In genomic region chr11:71787014-71787823, GRCh38 we compare ENCODE assay signal across 1 cellular context.
A peak's percentile ranks its signal among the peaks of the same experiment; 100 is the strongest.
TF ChIP-seq lines count a peak whose summit lies in the region.

No MANE protein-coding gene starts in this region.

TF ChIP-seq in HepG2, 621 proteins besides CTCF, POLR2A, EP300 and RAD21 (continued from another document and continues in another):
- TF ChIP-seq, protein P1, sequence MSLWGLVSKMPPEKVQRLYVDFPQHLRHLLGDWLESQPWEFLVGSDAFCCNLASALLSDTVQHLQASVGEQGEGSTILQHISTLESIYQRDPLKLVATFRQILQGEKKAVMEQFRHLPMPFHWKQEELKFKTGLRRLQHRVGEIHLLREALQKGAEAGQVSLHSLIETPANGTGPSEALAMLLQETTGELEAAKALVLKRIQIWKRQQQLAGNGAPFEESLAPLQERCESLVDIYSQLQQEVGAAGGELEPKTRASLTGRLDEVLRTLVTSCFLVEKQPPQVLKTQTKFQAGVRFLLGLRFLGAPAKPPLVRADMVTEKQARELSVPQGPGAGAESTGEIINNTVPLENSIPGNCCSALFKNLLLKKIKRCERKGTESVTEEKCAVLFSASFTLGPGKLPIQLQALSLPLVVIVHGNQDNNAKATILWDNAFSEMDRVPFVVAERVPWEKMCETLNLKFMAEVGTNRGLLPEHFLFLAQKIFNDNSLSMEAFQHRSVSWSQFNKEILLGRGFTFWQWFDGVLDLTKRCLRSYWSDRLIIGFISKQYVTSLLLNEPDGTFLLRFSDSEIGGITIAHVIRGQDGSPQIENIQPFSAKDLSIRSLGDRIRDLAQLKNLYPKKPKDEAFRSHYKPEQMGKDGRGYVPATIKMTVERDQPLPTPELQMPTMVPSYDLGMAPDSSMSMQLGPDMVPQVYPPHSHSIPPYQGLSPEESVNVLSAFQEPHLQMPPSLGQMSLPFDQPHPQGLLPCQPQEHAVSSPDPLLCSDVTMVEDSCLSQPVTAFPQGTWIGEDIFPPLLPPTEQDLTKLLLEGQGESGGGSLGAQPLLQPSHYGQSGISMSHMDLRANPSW (CRISPR knock-in tag; IDR thresholded peaks at IDR 0.05; ENCODE audit: borderline replicate concordance) = no peak
- TF ChIP-seq ZNF607 (CRISPR knock-in tag; IDR thresholded peaks at IDR 0.05; ENCODE audit: borderline replicate concordance) = no peak
- TF ChIP-seq MTF1 (CRISPR knock-in tag; IDR thresholded peaks at IDR 0.05) = no peak
- no peak for TF ChIP-seq NFKBIZ (CRISPR knock-in tag; IDR thresholded peaks at IDR 0.05)
- no peak for TF ChIP-seq ZNF280B (CRISPR knock-in tag; IDR thresholded peaks at IDR 0.05; ENCODE audit: borderline replicate concordance)
- TF ChIP-seq HMG20B (CRISPR knock-in tag; conservative IDR thresholded peaks at IDR 0.05) = no peak
- TF ChIP-seq ZNF780A (CRISPR knock-in tag; IDR thresholded peaks at IDR 0.05) = no peak
- no peak for TF ChIP-seq HNF1A (IDR thresholded peaks at IDR 0.05; ENCODE audit: low read depth)
- TF ChIP-seq HNF1A (CRISPR knock-in tag; IDR thresholded peaks at IDR 0.05; ENCODE audit: borderline replicate concordance) = no peak
- TF ChIP-seq ZNF430 (CRISPR knock-in tag; IDR thresholded peaks at IDR 0.05) = no peak
- TF ChIP-seq DMAP1 (CRISPR knock-in tag; IDR thresholded peaks at IDR 0.05) = peak; percentile 45; the same call in 1 of the 2 replicates
- no peak for TF ChIP-seq NCOA1 (CRISPR knock-in tag; IDR thresholded peaks at IDR 0.05)
- TF ChIP-seq REPIN1 (CRISPR knock-in tag; IDR thresholded peaks at IDR 0.05; ENCODE audit: borderline replicate concordance, low read depth) = no peak
- no peak for TF ChIP-seq ZNF33B (CRISPR knock-in tag; IDR thresholded peaks at IDR 0.05)
- TF ChIP-seq TBX2 (CRISPR knock-in tag; IDR thresholded peaks at IDR 0.05; ENCODE audit: borderline replicate concordance) = no peak
- no peak for TF ChIP-seq ZNF713 (CRISPR knock-in tag; IDR thresholded peaks at IDR 0.05)
- TF ChIP-seq ZNF547 (CRISPR knock-in tag; IDR thresholded peaks at IDR 0.05) = no peak
- TF ChIP-seq, protein P2, sequence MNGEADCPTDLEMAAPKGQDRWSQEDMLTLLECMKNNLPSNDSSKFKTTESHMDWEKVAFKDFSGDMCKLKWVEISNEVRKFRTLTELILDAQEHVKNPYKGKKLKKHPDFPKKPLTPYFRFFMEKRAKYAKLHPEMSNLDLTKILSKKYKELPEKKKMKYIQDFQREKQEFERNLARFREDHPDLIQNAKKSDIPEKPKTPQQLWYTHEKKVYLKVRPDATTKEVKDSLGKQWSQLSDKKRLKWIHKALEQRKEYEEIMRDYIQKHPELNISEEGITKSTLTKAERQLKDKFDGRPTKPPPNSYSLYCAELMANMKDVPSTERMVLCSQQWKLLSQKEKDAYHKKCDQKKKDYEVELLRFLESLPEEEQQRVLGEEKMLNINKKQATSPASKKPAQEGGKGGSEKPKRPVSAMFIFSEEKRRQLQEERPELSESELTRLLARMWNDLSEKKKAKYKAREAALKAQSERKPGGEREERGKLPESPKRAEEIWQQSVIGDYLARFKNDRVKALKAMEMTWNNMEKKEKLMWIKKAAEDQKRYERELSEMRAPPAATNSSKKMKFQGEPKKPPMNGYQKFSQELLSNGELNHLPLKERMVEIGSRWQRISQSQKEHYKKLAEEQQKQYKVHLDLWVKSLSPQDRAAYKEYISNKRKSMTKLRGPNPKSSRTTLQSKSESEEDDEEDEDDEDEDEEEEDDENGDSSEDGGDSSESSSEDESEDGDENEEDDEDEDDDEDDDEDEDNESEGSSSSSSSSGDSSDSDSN (CRISPR knock-in tag; IDR thresholded peaks at IDR 0.05) = 0 out of 2 replicates have a peak, but pooled peaks have one; percentile 29
- TF ChIP-seq YY1 (IDR thresholded peaks at IDR 0.05; ENCODE audit: insufficient read depth, insufficient replicate concordance, low read depth, low read length) = peak; percentile 81
- 0 out of 2 replicates have a peak, but pooled peaks have one; percentile 26 for TF ChIP-seq PHF8 (CRISPR knock-in tag; IDR thresholded peaks at IDR 0.05)
- TF ChIP-seq ZNF687 (CRISPR knock-in tag; IDR thresholded peaks at IDR 0.05) = peak; percentile 37
- TF ChIP-seq ZNF30 (CRISPR knock-in tag; IDR thresholded peaks at IDR 0.05) = no peak
- no peak for TF ChIP-seq ZNF17 (CRISPR knock-in tag; IDR thresholded peaks at IDR 0.05)
- no peak for TF ChIP-seq PRDM10 (CRISPR knock-in tag; IDR thresholded peaks at IDR 0.05; ENCODE audit: low read depth)
- no peak for TF ChIP-seq ISL2 (CRISPR knock-in tag; IDR thresholded peaks at IDR 0.05)
- TF ChIP-seq ELF1 (CRISPR knock-in tag; IDR thresholded peaks at IDR 0.05) = no peak
- TF ChIP-seq AGO2 (optimal IDR thresholded peaks at IDR 0.05; ENCODE audit: low read depth, low read length) = peak; percentile 14
- no peak for TF ChIP-seq SKI (IDR thresholded peaks at IDR 0.05; ENCODE audit: partially characterized antibody)
- TF ChIP-seq, protein P3, sequence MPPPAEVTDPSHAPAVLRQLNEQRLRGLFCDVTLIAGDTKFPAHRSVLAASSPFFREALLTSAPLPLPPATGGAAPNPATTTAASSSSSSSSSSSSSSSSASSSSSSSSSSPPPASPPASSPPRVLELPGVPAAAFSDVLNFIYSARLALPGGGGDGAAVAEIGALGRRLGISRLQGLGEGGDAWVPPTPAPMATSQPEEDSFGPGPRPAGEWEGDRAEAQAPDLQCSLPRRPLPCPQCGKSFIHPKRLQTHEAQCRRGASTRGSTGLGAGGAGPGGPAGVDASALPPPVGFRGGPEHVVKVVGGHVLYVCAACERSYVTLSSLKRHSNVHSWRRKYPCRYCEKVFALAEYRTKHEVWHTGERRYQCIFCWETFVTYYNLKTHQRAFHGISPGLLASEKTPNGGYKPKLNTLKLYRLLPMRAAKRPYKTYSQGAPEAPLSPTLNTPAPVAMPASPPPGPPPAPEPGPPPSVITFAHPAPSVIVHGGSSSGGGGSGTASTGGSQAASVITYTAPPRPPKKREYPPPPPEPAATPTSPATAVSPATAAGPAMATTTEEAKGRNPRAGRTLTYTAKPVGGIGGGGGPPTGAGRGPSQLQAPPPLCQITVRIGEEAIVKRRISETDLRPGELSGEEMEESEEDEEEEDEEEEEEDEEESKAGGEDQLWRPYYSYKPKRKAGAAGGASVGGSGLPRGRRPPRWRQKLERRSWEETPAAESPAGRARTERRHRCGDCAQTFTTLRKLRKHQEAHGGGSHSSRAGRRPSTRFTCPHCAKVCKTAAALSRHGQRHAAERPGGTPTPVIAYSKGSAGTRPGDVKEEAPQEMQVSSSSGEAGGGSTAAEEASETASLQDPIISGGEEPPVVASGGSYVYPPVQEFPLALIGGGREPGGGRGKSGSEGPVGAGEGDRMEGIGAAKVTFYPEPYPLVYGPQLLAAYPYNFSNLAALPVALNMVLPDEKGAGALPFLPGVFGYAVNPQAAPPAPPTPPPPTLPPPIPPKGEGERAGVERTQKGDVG (CRISPR knock-in tag; IDR thresholded peaks at IDR 0.05; ENCODE audit: borderline replicate concordance) = no peak
- no peak for TF ChIP-seq ZSCAN29 (CRISPR knock-in tag; conservative IDR thresholded peaks at IDR 0.05)
- TF ChIP-seq ZNF678 (CRISPR knock-in tag; IDR thresholded peaks at IDR 0.05) = no peak
- TF ChIP-seq ZNF275 (CRISPR knock-in tag; IDR thresholded peaks at IDR 0.05; ENCODE audit: borderline replicate concordance) = no peak
- TF ChIP-seq ZNF552 (CRISPR knock-in tag; IDR thresholded peaks at IDR 0.05; ENCODE audit: borderline replicate concordance) = no peak
- TF ChIP-seq HHEX (CRISPR knock-in tag; IDR thresholded peaks at IDR 0.05) = no peak
- TF ChIP-seq ATRX (CRISPR knock-in tag; IDR thresholded peaks at IDR 0.05; ENCODE audit: borderline replicate concordance) = no peak
- TF ChIP-seq EHMT2 (IDR thresholded peaks at IDR 0.05; ENCODE audit: borderline replicate concordance, low read depth, low read length) = no peak
